ENCODE assay signal across 12 cellular contexts in genomic region chr11:46930089-46930488, GRCh38. TPM values are rescaled to one million over a fixed set of nuclear protein-coding genes. Genes with fewer than 3 reads are reported as not detected.
DNase-seq lines count a peak whose midpoint lies in the region; ATAC-seq and TF ChIP-seq lines count a peak whose summit lies in the region.
"Had no signal": no experiment of that assay in that cellular context is flagged by ENCODE, and none has a peak within 500 bp of the region (broad histone marks: within the 10 kb centered on the region; RNA-seq: fewer than 3 reads in every experiment).

No MANE protein-coding gene starts in this region.

- H3K4me1 ChIP-seq in lower lobe of right lung (no peaks in the 10 kb centered on the region), GM23338 (ENCODE audit: insufficient read depth) (no peaks in the 10 kb centered on the region)
- H3K4me1 ChIP-seq: parathyroid adenoma had no signal

- DNase-seq in DMS53 treated with DMSO at 0.1 percent for 48 hours (lab: John Stamatoyannopoulos, UW; ENCODE audit: unreplicated experiment): peak; percentile 62
- peak; percentile 63 for DNase-seq in LHCN-M2 (ENCODE audit: low read depth)
- peak; percentile 33 for DNase-seq in astrocyte of the cerebellum (ENCODE audit: low read depth)
- no peak for DNase-seq in lower lobe of right lung
- DNase-seq in GM23338 (ENCODE audit: low spot score): no peak
- DNase-seq in C1 segment of cervical spinal cord (lab: John Stamatoyannopoulos, UW): no peak
- no peak for DNase-seq in stimulated activated CD4-positive, alpha-beta T cell treated with anti-CD3 and anti-CD28 coated beads, Interleukin-15, amount 100 ng/mL, for 24 hours
- no peak for DNase-seq in stimulated activated CD4-positive, alpha-beta T cell treated with anti-CD3 and anti-CD28 coated beads, Interleukin-1b, Interleukin-23, amount 100 ng/mL, for 48 hours
- DNase-seq: activated CD4-positive, alpha-beta T cell treated with anti-CD3 and anti-CD28 coated beads, Interleukin-2, amount 10 ng/mL, durations not matched to agents 7 days and 5 days; central memory CD4-positive, alpha-beta T cell; GDM1 had no signal

- intact Hi-C loops in lower lobe of right lung (cut with DNase I): no loop called here

- no peak overlapping the region for H3K4me3 Mint-ChIP-seq in GM23338
- H3K4me3 Mint-ChIP-seq: activated CD4-positive, alpha-beta T cell treated with anti-CD3 and anti-CD28 coated beads, Interleukin-2, amount 10 ng/mL, durations not matched to agents 7 days and 5 days had no signal

- no peaks in the 10 kb centered on the region for H3K9me2 ChIP-seq in GM23338 (ENCODE audit: insufficient read depth)

- TF ChIP-seq CTCF in astrocyte of the cerebellum (IDR thresholded peaks at IDR 0.05; ENCODE audit: low read depth, low read length, missing control alignments) (no peak), lower lobe of right lung (IDR thresholded peaks at IDR 0.05) (no peak), GM23338 (conservative IDR thresholded peaks at IDR 0.05; ENCODE audit: low read depth in 2 of 2) (no peak)

- H3K4me3 ChIP-seq in astrocyte of the cerebellum (ENCODE audit: low read depth, low read length): no peak overlapping the region
- H3K4me3 ChIP-seq in lower lobe of right lung: no peak overlapping the region
- H3K4me3 ChIP-seq in GM23338: no peak overlapping the region

- H3K27ac Mint-ChIP-seq in GM23338: no peak overlapping the region
- H3K27ac Mint-ChIP-seq: activated CD4-positive, alpha-beta T cell treated with anti-CD3 and anti-CD28 coated beads, Interleukin-2, amount 10 ng/mL, durations not matched to agents 7 days and 5 days had no signal

- H3K9me3 Mint-ChIP-seq in GM23338: peaks cover 26% of the 10 kb centered on the region
- H3K9me3 Mint-ChIP-seq: activated CD4-positive, alpha-beta T cell treated with anti-CD3 and anti-CD28 coated beads, Interleukin-2, amount 10 ng/mL, durations not matched to agents 7 days and 5 days had no signal

- H3K27ac ChIP-seq in lower lobe of right lung (no peak overlapping the region), GM23338 (ENCODE audit: low read depth) (no peak overlapping the region)
- H3K27ac ChIP-seq: parathyroid adenoma had no signal

- ATAC-seq in lower lobe of right lung (peak; percentile 56 to 76), GM23338 (no peak)

- in situ Hi-C loops in astrocyte of the cerebellum (cut with HindIII; ENCODE audit: low sequenced_read_pairs): loop anchor here (5.0 kb wide), 1 partner anchor 72 kb away; no protein-coding TSS in a partner anchor

- H3F3A ChIP-seq in GM23338 (replicated peaks; ENCODE audit: low read depth): no peaks in the 10 kb centered on the region

- no peaks in the 10 kb centered on the region for H3K79me2 ChIP-seq in GM23338 (replicated peaks; ENCODE audit: insufficient read depth)
- H3K79me2 ChIP-seq: parathyroid adenoma had no signal

- H3K36me3 ChIP-seq in lower lobe of right lung (no peaks in the 10 kb centered on the region), GM23338 (ENCODE audit: insufficient read depth) (no peaks in the 10 kb centered on the region)

- peaks cover 2% of the 10 kb centered on the region; the same call in 1 of the 3 replicates for H3K36me3 Mint-ChIP-seq in GM23338 (ENCODE audit: low read depth)

- H3K27me3 Mint-ChIP-seq in GM23338 (ENCODE audit: insufficient read depth, low read depth, poor library complexity): no peaks in the 10 kb centered on the region

- no peaks in the 10 kb centered on the region for H3K4me1 Mint-ChIP-seq in GM23338
- H3K4me1 Mint-ChIP-seq: activated CD4-positive, alpha-beta T cell treated with anti-CD3 and anti-CD28 coated beads, Interleukin-2, amount 10 ng/mL, durations not matched to agents 7 days and 5 days had no signal

- H4K20me1 ChIP-seq in GM23338 (replicated peaks; ENCODE audit: insufficient read depth): no peaks in the 10 kb centered on the region

- H3K27me3 ChIP-seq in lower lobe of right lung (ENCODE audit: low read depth): no peaks in the 10 kb centered on the region
- no peaks in the 10 kb centered on the region for H3K27me3 ChIP-seq in GM23338 (ENCODE audit: insufficient read depth)

- H3K9me3 ChIP-seq in lower lobe of right lung: no peaks in the 10 kb centered on the region

- no peak overlapping the region for H3K4me2 ChIP-seq in GM23338

- H2AFZ ChIP-seq in GM23338: no peak overlapping the region
- H2AFZ ChIP-seq: parathyroid adenoma had no signal

TF ChIP-seq in GM23338, 12 proteins besides CTCF, POLR2A, EP300 and RAD21 (continues in another document):
- TF ChIP-seq, protein P1, sequence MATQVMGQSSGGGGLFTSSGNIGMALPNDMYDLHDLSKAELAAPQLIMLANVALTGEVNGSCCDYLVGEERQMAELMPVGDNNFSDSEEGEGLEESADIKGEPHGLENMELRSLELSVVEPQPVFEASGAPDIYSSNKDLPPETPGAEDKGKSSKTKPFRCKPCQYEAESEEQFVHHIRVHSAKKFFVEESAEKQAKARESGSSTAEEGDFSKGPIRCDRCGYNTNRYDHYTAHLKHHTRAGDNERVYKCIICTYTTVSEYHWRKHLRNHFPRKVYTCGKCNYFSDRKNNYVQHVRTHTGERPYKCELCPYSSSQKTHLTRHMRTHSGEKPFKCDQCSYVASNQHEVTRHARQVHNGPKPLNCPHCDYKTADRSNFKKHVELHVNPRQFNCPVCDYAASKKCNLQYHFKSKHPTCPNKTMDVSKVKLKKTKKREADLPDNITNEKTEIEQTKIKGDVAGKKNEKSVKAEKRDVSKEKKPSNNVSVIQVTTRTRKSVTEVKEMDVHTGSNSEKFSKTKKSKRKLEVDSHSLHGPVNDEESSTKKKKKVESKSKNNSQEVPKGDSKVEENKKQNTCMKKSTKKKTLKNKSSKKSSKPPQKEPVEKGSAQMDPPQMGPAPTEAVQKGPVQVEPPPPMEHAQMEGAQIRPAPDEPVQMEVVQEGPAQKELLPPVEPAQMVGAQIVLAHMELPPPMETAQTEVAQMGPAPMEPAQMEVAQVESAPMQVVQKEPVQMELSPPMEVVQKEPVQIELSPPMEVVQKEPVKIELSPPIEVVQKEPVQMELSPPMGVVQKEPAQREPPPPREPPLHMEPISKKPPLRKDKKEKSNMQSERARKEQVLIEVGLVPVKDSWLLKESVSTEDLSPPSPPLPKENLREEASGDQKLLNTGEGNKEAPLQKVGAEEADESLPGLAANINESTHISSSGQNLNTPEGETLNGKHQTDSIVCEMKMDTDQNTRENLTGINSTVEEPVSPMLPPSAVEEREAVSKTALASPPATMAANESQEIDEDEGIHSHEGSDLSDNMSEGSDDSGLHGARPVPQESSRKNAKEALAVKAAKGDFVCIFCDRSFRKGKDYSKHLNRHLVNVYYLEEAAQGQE (IDR thresholded peaks at IDR 0.05; ENCODE audit: unreplicated experiment): no peak
- TF ChIP-seq ZNF331 (CRISPR knock-in tag; IDR thresholded peaks at IDR 0.05; ENCODE audit: low read depth) (no peak), ZNF114 (CRISPR knock-in tag; IDR thresholded peaks at IDR 0.05) (no peak), JUNB (IDR thresholded peaks at IDR 0.05; ENCODE audit: unreplicated experiment) (no peak), NANOG (IDR thresholded peaks at IDR 0.05; ENCODE audit: borderline replicate concordance) (no peak)

RNA-seq across cellular contexts. Expression of gene CSTPP1, which starts 6.5 kb away (rescaled TPM):
- total RNA-seq in LHCN-M2 (2014; rRNA removed) (20.7 and 25.2 TPM in 2 replicates), lower lobe of right lung (32.8 TPM)
- 31.7 TPM for polyA plus RNA-seq in LHCN-M2 (2012)
- total RNA-seq in GM23338 (2014; rRNA removed; shearing (Covaris generic)): 18.5 and 42.6 TPM in 2 replicates
- 22.2 and 23.5 TPM in 2 replicates for polyA plus RNA-seq in GM23338 (2016; fragmentation: Nextera tagmentation; extraction: Ambion mirVana)

RNA-seq across cellular contexts. Expression of gene LRP4, which starts 11.7 kb away (rescaled TPM):
- total RNA-seq in LHCN-M2 (2014; rRNA removed) (1.3 and 1.4 TPM in 2 replicates), lower lobe of right lung (6.6 TPM)
- 0.97 TPM for polyA plus RNA-seq in LHCN-M2 (2012)
- 14.5 and 18.4 TPM in 2 replicates for total RNA-seq in GM23338 (2014; rRNA removed; shearing (Covaris generic))
- polyA plus RNA-seq in GM23338 (2016; fragmentation: Nextera tagmentation; extraction: Ambion mirVana): 6.0 and 6.4 TPM in 2 replicates

Comparison
In these comparisons a context has a peak if more than half of its experiments do, and no peak if none do; other contexts are left out.
1. DNase-seq: peak in DMS53 treated with DMSO at 0.1 percent for 48 hours (single experiment), LHCN-M2 (single experiment) and astrocyte of the cerebellum (single experiment); none in lower lobe of right lung (single experiment), GM23338 (single experiment), C1 segment of cervical spinal cord (0 of 14), stimulated activated CD4-positive, alpha-beta T cell treated with anti-CD3 and anti-CD28 coated beads, Interleukin-15, amount 100 ng/mL, for 24 hours (single experiment) and stimulated activated CD4-positive, alpha-beta T cell treated with anti-CD3 and anti-CD28 coated beads, Interleukin-1b, Interleukin-23, amount 100 ng/mL, for 48 hours (single experiment).